ENCODE assay signal across 1 cellular context in genomic region chr2:8643238-8643995, GRCh38.
TF ChIP-seq lines count a peak whose summit lies in the region.

No MANE protein-coding gene starts in this region.

TF ChIP-seq in HepG2, 621 proteins besides CTCF, POLR2A, EP300 and RAD21 (continued from another document and continues in another):
- TF ChIP-seq KDM5A (IDR thresholded peaks at IDR 0.05; ENCODE audit: borderline replicate concordance, low read length) (no peak), TFAP4 (IDR thresholded peaks at IDR 0.05; ENCODE audit: borderline replicate concordance, low read depth) (no peak), HHEX (CRISPR knock-in tag; IDR thresholded peaks at IDR 0.05) (no peak), DZIP1 (CRISPR knock-in tag; IDR thresholded peaks at IDR 0.05) (no peak), REST (IDR thresholded peaks at IDR 0.05; ENCODE audit: borderline replicate concordance in 1 of 2, low read depth in 1 of 2, low read length in 2 of 2) (no peak), XBP1 (CRISPR knock-in tag; IDR thresholded peaks at IDR 0.05) (no peak), SRSF1 (optimal IDR thresholded peaks at IDR 0.05; ENCODE audit: low read depth, low read length) (no peak), ZNF784 (CRISPR knock-in tag; IDR thresholded peaks at IDR 0.05; ENCODE audit: borderline replicate concordance) (no peak), BRCA1 (CRISPR knock-in tag; IDR thresholded peaks at IDR 0.05) (no peak), HNF1B (CRISPR knock-in tag; IDR thresholded peaks at IDR 0.05) (peak; percentile 65; the same call in 1 of the 2 replicates), ZNF816 (CRISPR knock-in tag; IDR thresholded peaks at IDR 0.05; ENCODE audit: borderline replicate concordance) (no peak), ZNF235 (CRISPR knock-in tag; IDR thresholded peaks at IDR 0.05; ENCODE audit: borderline replicate concordance) (no peak), TFDP1 (CRISPR knock-in tag; IDR thresholded peaks at IDR 0.05; ENCODE audit: borderline replicate concordance) (no peak), MAX (IDR thresholded peaks at IDR 0.05) (0 out of 2 replicates have a peak, but pooled peaks have one; percentile 25), ETS1 (CRISPR knock-in tag; IDR thresholded peaks at IDR 0.05) (no peak), ZNF33A (CRISPR knock-in tag; IDR thresholded peaks at IDR 0.05; ENCODE audit: borderline replicate concordance) (no peak), PHB2 (IDR thresholded peaks at IDR 0.05; ENCODE audit: partially characterized antibody) (no peak), NR2F1 (CRISPR knock-in tag; IDR thresholded peaks at IDR 0.05) (no peak), ZNF180 (CRISPR knock-in tag; IDR thresholded peaks at IDR 0.05; ENCODE audit: borderline replicate concordance, low read depth) (no peak), RFX3 (CRISPR knock-in tag; IDR thresholded peaks at IDR 0.05) (no peak), ZGPAT (CRISPR knock-in tag; IDR thresholded peaks at IDR 0.05) (no peak), NCOA1 (CRISPR knock-in tag; IDR thresholded peaks at IDR 0.05) (no peak), ZSCAN30 (CRISPR knock-in tag; IDR thresholded peaks at IDR 0.05) (no peak), ZMYM4 (CRISPR knock-in tag; IDR thresholded peaks at IDR 0.05) (peak; percentile 39; the same call in 1 of the 2 replicates), AHDC1 (CRISPR knock-in tag; IDR thresholded peaks at IDR 0.05; ENCODE audit: borderline replicate concordance) (no peak), BCL3 (CRISPR knock-in tag; IDR thresholded peaks at IDR 0.05) (no peak), ZBTB1 (CRISPR knock-in tag; IDR thresholded peaks at IDR 0.05; ENCODE audit: borderline replicate concordance) (no peak), ZBTB38 (CRISPR knock-in tag; IDR thresholded peaks at IDR 0.05) (0 out of 2 replicates have a peak, but pooled peaks have one; percentile 40), SIN3A (IDR thresholded peaks at IDR 0.05; ENCODE audit: borderline replicate concordance, low read depth, low read length) (no peak), ZNF18 (CRISPR knock-in tag; IDR thresholded peaks at IDR 0.05; ENCODE audit: insufficient replicate concordance) (no peak), FOXA3 (CRISPR knock-in tag; IDR thresholded peaks at IDR 0.05) (peak; percentile 16; the same call in 1 of the 2 replicates), GATAD2A (CRISPR knock-in tag; IDR thresholded peaks at IDR 0.05) (peak; percentile 51; the same call in 1 of the 2 replicates), SCMH1 (CRISPR knock-in tag; IDR thresholded peaks at IDR 0.05; ENCODE audit: borderline replicate concordance) (no peak)
